In genomic region chr4:831483-831805, GRCh38 we compare ENCODE assay signal across 23 cellular contexts. TPM values are rescaled to one million over a fixed set of nuclear protein-coding genes. Genes with fewer than 3 reads are reported as not detected.
"Had no signal": no experiment of that assay in that cellular context is flagged by ENCODE, and none has a peak within 500 bp of the region (broad histone marks: within the 10 kb centered on the region; RNA-seq: fewer than 3 reads in every experiment).

No MANE protein-coding gene starts in this region.

- ATAC-seq: gastrocnemius medialis; left colon; natural killer cell; sciatic nerve; stimulated activated memory B cell treated with anti-CD40 and anti-IgM and Interleukin-4, amounts not matched to agents 10 μg/mL and 1 μg/mL and 100 μg/mL, for 72 hours had no signal

- H3K27ac ChIP-seq: epithelial cell of prostate, esophagus muscularis mucosa, gastrocnemius medialis, hepatocyte, neural progenitor cell, parathyroid adenoma, prostate gland, spleen, tibial artery, upper lobe of left lung, vagina had no signal

- H3K4me2 ChIP-seq: hepatocyte, neural progenitor cell had no signal

- H3K9me3 Mint-ChIP-seq: neural progenitor cell; stimulated activated naive CD8-positive, alpha-beta T cell treated with anti-CD3 and anti-CD28 coated beads, Interleukin-15, Interleukin-2, amounts not matched to agents 100 ng/mL and 50 ng/mL, for 24 hours had no signal

- H3K36me3 ChIP-seq: esophagus muscularis mucosa, gastrocnemius medialis, neural progenitor cell, prostate gland, spleen, tibial artery, upper lobe of left lung, vagina had no signal

- H3K4me3 ChIP-seq: esophagus muscularis mucosa, gastrocnemius medialis, hepatocyte, neural progenitor cell, prostate gland, spleen, tibial artery, upper lobe of left lung, vagina had no signal

- H3K4me1 ChIP-seq: gastrocnemius medialis, parathyroid adenoma had no signal

- H3K27ac Mint-ChIP-seq: natural killer cell; neural progenitor cell; stimulated activated memory B cell treated with anti-CD40 and anti-IgM and Interleukin-4, amounts not matched to agents 10 μg/mL and 1 μg/mL and 100 μg/mL, for 72 hours; stimulated activated naive CD8-positive, alpha-beta T cell treated with anti-CD3 and anti-CD28 coated beads, Interleukin-15, Interleukin-2, amounts not matched to agents 100 ng/mL and 50 ng/mL, for 24 hours had no signal

- H3K9ac ChIP-seq: neural progenitor cell, parathyroid adenoma had no signal

- H3K9me3 ChIP-seq: prostate gland, vagina had no signal

- H3K4me1 Mint-ChIP-seq: neural progenitor cell had no signal

- H3K36me3 Mint-ChIP-seq: natural killer cell; neural progenitor cell; stimulated activated memory B cell treated with anti-CD40 and anti-IgM and Interleukin-4, amounts not matched to agents 10 μg/mL and 1 μg/mL and 100 μg/mL, for 72 hours had no signal

- H3K79me2 ChIP-seq: hepatocyte, parathyroid adenoma had no signal

- H2AFZ ChIP-seq: hepatocyte, neural progenitor cell, parathyroid adenoma had no signal

- DNase-seq: effector memory CD4-positive, alpha-beta T cell; gastrocnemius medialis; left colon; natural killer cell; occipital lobe; stimulated activated CD4-positive, alpha-beta T cell treated with anti-CD3 and anti-CD28 coated beads, Interleukin-15, amount 100 ng/mL, for 24 hours; stimulated activated CD4-positive, alpha-beta T cell treated with anti-CD3 and anti-CD28 coated beads, Interleukin-1b, Interleukin-23, amount 100 ng/mL, for 48 hours; stimulated activated CD4-positive, alpha-beta T cell treated with anti-CD3 and anti-CD28 coated beads, Interleukin-4, amount 100 ng/mL, for 24 hours had no signal

- H3K4me3 Mint-ChIP-seq: natural killer cell; neural progenitor cell; stimulated activated memory B cell treated with anti-CD40 and anti-IgM and Interleukin-4, amounts not matched to agents 10 μg/mL and 1 μg/mL and 100 μg/mL, for 72 hours; stimulated activated naive CD8-positive, alpha-beta T cell treated with anti-CD3 and anti-CD28 coated beads, Interleukin-15, Interleukin-2, amounts not matched to agents 100 ng/mL and 50 ng/mL, for 24 hours had no signal

RNA-seq across cellular contexts. Expression of gene CPLX1, which starts 5.5 kb away (rescaled TPM):
- total RNA-seq: fibroblast of villous mesenchyme, natural killer cell, skeletal muscle tissue had no signal
